1 cellular context compared by ENCODE assay signal in the genomic region with DNA sequence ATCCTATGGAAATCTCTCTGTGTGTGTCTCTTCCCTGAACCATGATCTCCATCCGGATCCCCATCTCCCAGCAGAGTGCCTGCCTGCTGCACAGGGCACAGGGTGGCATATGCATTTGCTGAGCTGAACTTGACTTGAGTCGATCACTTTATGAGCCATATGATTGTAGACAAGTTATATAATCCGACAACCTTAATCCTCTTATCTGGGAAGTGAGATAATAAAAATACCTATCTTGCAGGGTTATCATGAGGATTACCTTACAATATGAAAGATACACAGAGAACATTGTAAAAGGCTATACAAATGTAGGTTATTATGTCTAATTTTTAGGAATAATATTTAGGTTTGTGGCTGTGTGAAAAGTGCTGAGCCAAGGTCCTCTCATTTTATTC.
TF ChIP-seq lines count a peak whose summit lies in the region.

No MANE protein-coding gene starts in this region.

TF ChIP-seq in H1, 55 proteins besides CTCF, POLR2A, EP300 and RAD21:
- TF ChIP-seq TBP (IDR thresholded peaks at IDR 0.05; ENCODE audit: low read depth, low read length): no peak
- TF ChIP-seq PHF8 (conservative IDR thresholded peaks at IDR 0.05; ENCODE audit: low read depth, low read length): no peak
- no peak for TF ChIP-seq ZNF274 (IDR thresholded peaks at IDR 0.05; ENCODE audit: borderline replicate concordance, extremely low read depth, low read length)
- no peak for TF ChIP-seq BCL11A (IDR thresholded peaks at IDR 0.05; ENCODE audit: low read depth in 2 of 2, low read length in 2 of 2)
- TF ChIP-seq, protein P1, sequence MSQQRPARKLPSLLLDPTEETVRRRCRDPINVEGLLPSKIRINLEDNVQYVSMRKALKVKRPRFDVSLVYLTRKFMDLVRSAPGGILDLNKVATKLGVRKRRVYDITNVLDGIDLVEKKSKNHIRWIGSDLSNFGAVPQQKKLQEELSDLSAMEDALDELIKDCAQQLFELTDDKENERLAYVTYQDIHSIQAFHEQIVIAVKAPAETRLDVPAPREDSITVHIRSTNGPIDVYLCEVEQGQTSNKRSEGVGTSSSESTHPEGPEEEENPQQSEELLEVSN (IDR thresholded peaks at IDR 0.05): no peak
- TF ChIP-seq MAFK (IDR thresholded peaks at IDR 0.05; ENCODE audit: low read depth, low read length): no peak
- TF ChIP-seq TCF12 (IDR thresholded peaks at IDR 0.05; ENCODE audit: low read depth, low read length): no peak
- TF ChIP-seq CREB1 (IDR thresholded peaks at IDR 0.05): no peak
- TF ChIP-seq BACH1 (IDR thresholded peaks at IDR 0.05; ENCODE audit: low read length): no peak
- TF ChIP-seq POU5F1 (IDR thresholded peaks at IDR 0.05; ENCODE audit: low read depth, low read length): no peak
- TF ChIP-seq SAP30 (IDR thresholded peaks at IDR 0.05; ENCODE audit: insufficient read depth, insufficient replicate concordance, low read length): no peak
- TF ChIP-seq NRF1 (IDR thresholded peaks at IDR 0.05; ENCODE audit: low read depth, low read length): no peak
- TF ChIP-seq SIX5 (IDR thresholded peaks at IDR 0.05; ENCODE audit: low read depth, low read length): no peak
- no peak for TF ChIP-seq GTF2F1 (IDR thresholded peaks at IDR 0.05; ENCODE audit: borderline replicate concordance, low read depth, low read length)
- no peak for TF ChIP-seq SP2 (IDR thresholded peaks at IDR 0.05; ENCODE audit: low read length)
- no peak for TF ChIP-seq EZH2 (IDR thresholded peaks at IDR 0.05; ENCODE audit: low read depth, low read length, severe bottlenecking)
- no peak for TF ChIP-seq ASH2L (IDR thresholded peaks at IDR 0.05; ENCODE audit: low read length)
- no peak for TF ChIP-seq YY1 (IDR thresholded peaks at IDR 0.05; ENCODE audit: low read depth, low read length)
- no peak for TF ChIP-seq TAF7 (optimal IDR thresholded peaks at IDR 0.05; ENCODE audit: borderline replicate concordance, low read depth, low read length)
